Comparison of ENCODE assay signal across 13 cellular contexts in the genomic region with DNA sequence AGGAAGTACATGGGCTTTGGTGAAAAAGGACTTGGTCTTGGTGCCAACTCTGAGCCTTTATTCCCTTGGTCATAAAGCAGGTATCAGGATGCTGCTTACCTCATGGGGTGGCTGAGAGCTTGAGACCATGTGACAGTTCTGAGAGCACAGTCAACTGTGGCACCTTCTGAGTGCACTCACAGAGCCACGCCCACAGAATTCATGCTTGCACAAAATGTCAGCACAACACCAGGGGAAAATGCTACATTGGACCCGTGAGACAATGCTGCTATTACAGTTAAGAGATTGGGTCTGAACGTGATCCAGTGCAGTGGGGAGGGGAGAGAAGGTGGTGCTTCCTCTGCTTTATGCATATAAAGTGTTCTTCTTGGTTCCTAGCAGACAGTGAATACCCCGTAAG.
DNase-seq lines count a peak whose midpoint lies in the region; ATAC-seq, FAIRE-seq and TF ChIP-seq lines count a peak whose summit lies in the region.
"Had no signal": no experiment of that assay in that cellular context is flagged by ENCODE, and none has a peak within 500 bp of the region (broad histone marks: within the 10 kb centered on the region; RNA-seq: fewer than 3 reads in every experiment).

No MANE protein-coding gene starts in this region.

- peak; percentile 78 for ATAC-seq in HG03342 (IDR thresholded peaks at IDR 0.05; ENCODE audit: unreplicated experiment)
- peak; percentile 81 for ATAC-seq in GM12878
- no peak for ATAC-seq in GM19324 (IDR thresholded peaks at IDR 0.05; ENCODE audit: low FRiP score, unreplicated experiment)
- no peak for ATAC-seq in HepG2
- ATAC-seq: Right ventricle myocardium inferior had no signal

- H2AFZ ChIP-seq in GM12878 (ENCODE audit: control insufficient read depth, low read depth, low read length) (no peak overlapping the region), HepG2 (ENCODE audit: low read length) (no peak overlapping the region)

- POLR2A ChIA-PET in GM12878 (lab: Charles Lee) (no interaction called here), HepG2 (lab: Yijun Ruan, JAX) (no interaction called here)

- no peaks in the 10 kb centered on the region for H3K36me3 ChIP-seq in GM12878 (ENCODE audit: control insufficient read depth in 2 of 2, insufficient read depth in 2 of 2, low read length in 1 of 2)
- H3K36me3 ChIP-seq in MG63 = no peaks in the 10 kb centered on the region
- H3K36me3 ChIP-seq in HepG2 (replicated peaks in 1 of 2; ENCODE audit: control insufficient read depth in 1 of 2, insufficient read depth in 2 of 2, low read length in 2 of 2) = no peaks in the 10 kb centered on the region

- TF ChIP-seq EP300 in GM12878 (IDR thresholded peaks at IDR 0.05; ENCODE audit: borderline replicate concordance in 1 of 2, control insufficient read depth in 1 of 2, low read depth in 2 of 2, low read length in 2 of 2) (no peak), HepG2 (IDR thresholded peaks at IDR 0.05; ENCODE audit: low read depth in 2 of 2, low read length in 2 of 2) (no peak), HepG2 (CRISPR knock-in tag; IDR thresholded peaks at IDR 0.05; ENCODE audit: borderline replicate concordance) (no peak)

- intact Hi-C loops in GM12878 (cut with micrococcal nuclease; ENCODE audit: unreplicated experiment) (no loop called here), HepG2 (cut with micrococcal nuclease; ENCODE audit: unreplicated experiment) (no loop called here)

- SMC1A ChIA-PET in GM12878 (lab: Charles Lee; ENCODE audit: uncharacterized antibody, unreplicated experiment) = interaction anchor here (1.1 kb wide), 1 partner anchor 11 kb away, joined by 3 read pairs; no protein-coding TSS in a partner anchor

- H3K4me3 ChIP-seq in GM12878 = no peak overlapping the region
- H3K4me3 ChIP-seq in MG63 = no peak overlapping the region
- H3K4me3 ChIP-seq in HepG2 (replicated peaks in 1 of 3; ENCODE audit: insufficient read depth in 1 of 3, low read depth in 2 of 3, low read length in 3 of 3) = no peak overlapping the region

- DNase-seq in DMS53 (lab: John Stamatoyannopoulos, UW) (peak; percentile 87), GM19240 (ENCODE audit: insufficient read length, low spot score) (peak; percentile 4), GM12878 (ENCODE audit: low read depth, low spot score) (no peak), CD1c-positive myeloid dendritic cell (ENCODE audit: extremely low spot score) (no peak), MG63 (no peak), HepG2 (ENCODE audit: low spot score) (no peak)
- DNase-seq: activated B cell treated with CpG ODN at 0.5 μM for 24 hours; CD4-positive, alpha-beta memory T cell; head of caudate nucleus had no signal

- H3K9ac ChIP-seq in GM12878 (ENCODE audit: control insufficient read depth, insufficient read depth, low read length) = no peak overlapping the region
- no peak overlapping the region for H3K9ac ChIP-seq in HepG2 (ENCODE audit: insufficient read depth, low read depth, low read length)

- TF ChIP-seq CTCF in GM12878 (IDR thresholded peaks at IDR 0.05 in 2 of 3, conservative IDR thresholded peaks at IDR 0.05 in 1 of 3; ENCODE audit: control insufficient read depth in 2 of 3, extremely low read depth in 1 of 3, insufficient read depth in 1 of 3, low read depth in 3 of 3, low read length in 3 of 3) (no peak), HepG2 (CRISPR knock-in tag; IDR thresholded peaks at IDR 0.05) (no peak)

- TF ChIP-seq POLR2A in GM12878 (IDR thresholded peaks at IDR 0.05; ENCODE audit: low read depth, low read length) (no peak), HepG2 (IDR thresholded peaks at IDR 0.05; ENCODE audit: insufficient read depth in 1 of 2, low read depth in 2 of 2, low read length in 2 of 2) (no peak)

- H3K79me2 ChIP-seq in GM12878 (ENCODE audit: control insufficient read depth, insufficient read depth, low read length) (no peaks in the 10 kb centered on the region), HepG2 (ENCODE audit: insufficient read depth, low read length) (no peaks in the 10 kb centered on the region)

- H4K20me1 ChIP-seq in GM12878 (ENCODE audit: control insufficient read depth, insufficient read depth) (no peaks in the 10 kb centered on the region), HepG2 (ENCODE audit: insufficient read depth, low read length) (no peaks in the 10 kb centered on the region)

- H3K27me3 ChIP-seq in GM12878 (replicated peaks in 1 of 2; ENCODE audit: control insufficient read depth in 2 of 2, insufficient read depth in 2 of 2, low read length in 1 of 2) = no peaks in the 10 kb centered on the region
- no peaks in the 10 kb centered on the region for H3K27me3 ChIP-seq in MG63
- H3K27me3 ChIP-seq in HepG2 (ENCODE audit: control insufficient read depth in 1 of 2, insufficient read depth in 2 of 2, low read length in 2 of 2) = no peaks in the 10 kb centered on the region; a peak in 1 of 5 replicates

- no peak for TF ChIP-seq RAD21 in GM12878 (IDR thresholded peaks at IDR 0.05; ENCODE audit: insufficient read depth, low read depth, low read length)
- TF ChIP-seq RAD21 in HepG2 (CRISPR knock-in tag; IDR thresholded peaks at IDR 0.05) = no peak

- RAD21 ChIA-PET in GM12878 (lab: Charles Lee; ENCODE audit: unreplicated experiment) = no interaction called here

- H3K9me3 ChIP-seq in GM12878 (replicated peaks; ENCODE audit: control insufficient read depth, insufficient read depth, low read length) = no peaks in the 10 kb centered on the region
- no peaks in the 10 kb centered on the region for H3K9me3 ChIP-seq in MG63
- no peaks in the 10 kb centered on the region for H3K9me3 ChIP-seq in HepG2 (ENCODE audit: low read length)

- WGBS in GM12878 (ENCODE audit: insufficient coverage, insufficient replicate concordance, low lambda C conversion rate, missing lambda C conversion rate) = 28% methylated on average over 4 of the region's 4 CpGs
- 8% methylated on average over 4 of the region's 4 CpGs for WGBS in HepG2 (ENCODE audit: low lambda C conversion rate)

- FAIRE-seq in GM12878 (lab: Jason Lieb, UNC) (peak; percentile 75), HepG2 (lab: Jason Lieb, UNC) (no peak)
- FAIRE-seq: GM18507 had no signal

- no peak overlapping the region for H3K27ac ChIP-seq in GM12878 (ENCODE audit: control insufficient read depth, insufficient read depth)
- H3K27ac ChIP-seq in HepG2 (ENCODE audit: extremely low read length, insufficient read depth, low read length) = no peak overlapping the region

- in situ Hi-C loops in GM12878 (cut with MboI) (no loop called here), HepG2 (cut with HindIII; ENCODE audit: extremely low pct_ligation_motif_present, low pct_unique_long_range_greater_than_20kb) (no loop called here)

- CTCF ChIA-PET in GM12878 (lab: Yijun Ruan, JAX) (no interaction called here), HepG2 (lab: Yijun Ruan, JAX; ENCODE audit: low intra/inter-chr PET ratio, low total read pairs) (no interaction called here)

- BruUV-seq in GM12878 (replicated peaks; lab: Mats Ljungman, UMichigan) (no TSS peak), HepG2 (replicated peaks; lab: Mats Ljungman, UMichigan) (no TSS peak)

- H3K4me1 ChIP-seq in GM12878 (ENCODE audit: control insufficient read depth, insufficient read depth, low read length) (no peaks in the 10 kb centered on the region), HepG2 (ENCODE audit: insufficient read depth, low read length) (no peaks in the 10 kb centered on the region)

- H3K4me2 ChIP-seq in GM12878 (ENCODE audit: control insufficient read depth, insufficient read depth) (no peak overlapping the region), HepG2 (ENCODE audit: low read depth, low read length) (no peak overlapping the region)

TF ChIP-seq in GM12878, 131 proteins besides CTCF, POLR2A, EP300 and RAD21 (continues in another document):
- TF ChIP-seq HCFC1 (IDR thresholded peaks at IDR 0.05; ENCODE audit: low read length) = no peak
- TF ChIP-seq, protein P1, sequence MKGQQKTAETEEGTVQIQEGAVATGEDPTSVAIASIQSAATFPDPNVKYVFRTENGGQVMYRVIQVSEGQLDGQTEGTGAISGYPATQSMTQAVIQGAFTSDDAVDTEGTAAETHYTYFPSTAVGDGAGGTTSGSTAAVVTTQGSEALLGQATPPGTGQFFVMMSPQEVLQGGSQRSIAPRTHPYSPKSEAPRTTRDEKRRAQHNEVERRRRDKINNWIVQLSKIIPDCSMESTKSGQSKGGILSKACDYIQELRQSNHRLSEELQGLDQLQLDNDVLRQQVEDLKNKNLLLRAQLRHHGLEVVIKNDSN (IDR thresholded peaks at IDR 0.05; ENCODE audit: borderline replicate concordance, extremely low read length, insufficient read depth, low read depth, low read length) = no peak
- TF ChIP-seq, protein P2, sequence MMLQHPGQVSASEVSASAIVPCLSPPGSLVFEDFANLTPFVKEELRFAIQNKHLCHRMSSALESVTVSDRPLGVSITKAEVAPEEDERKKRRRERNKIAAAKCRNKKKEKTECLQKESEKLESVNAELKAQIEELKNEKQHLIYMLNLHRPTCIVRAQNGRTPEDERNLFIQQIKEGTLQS (IDR thresholded peaks at IDR 0.05; ENCODE audit: borderline replicate concordance, extremely low read depth, low read depth, low read length) = no peak

TF ChIP-seq in HepG2, 621 proteins besides CTCF, POLR2A, EP300 and RAD21:
- TF ChIP-seq SNRNP70 (IDR thresholded peaks at IDR 0.05; ENCODE audit: low read depth, low read length) = no peak
TF ChIP-seq in HepG2: peak in this region for 0.

Comparison
In these comparisons a context has a peak if more than half of its experiments do, and no peak if none do; other contexts are left out.
1. DNase-seq: peak in DMS53 (single experiment) and GM19240 (single experiment); none in GM12878 (single experiment), CD1c-positive myeloid dendritic cell (single experiment), MG63 (single experiment) and HepG2 (single experiment).
2. ATAC-seq: peak in HG03342 (single experiment) and GM12878 (single experiment); none in GM19324 (single experiment) and HepG2 (single experiment).